Comparison of ENCODE assay signal across 9 cellular contexts in genomic region chr1:224333309-224333926, GRCh38. TPM values are rescaled to one million over a fixed set of nuclear protein-coding genes. Genes with fewer than 3 reads are reported as not detected.
A peak's percentile ranks its signal among the peaks of the same experiment; 100 is the strongest.
DNase-seq lines count a peak whose midpoint lies in the region; ATAC-seq and TF ChIP-seq lines count a peak whose summit lies in the region.
"Had no signal": no experiment of that assay in that cellular context is flagged by ENCODE, and none has a peak within 500 bp of the region (broad histone marks: within the 10 kb centered on the region; RNA-seq: fewer than 3 reads in every experiment).

No MANE protein-coding gene starts in this region.

- H3K4me1 ChIP-seq in BLaER1 treated with 17β-estradiol and CSF1 and Interleukin-3, amounts not matched to agents 10 nM and 100 nM = peaks cover 34 to 44% (median 36%) of the 10 kb centered on the region in 10 experiments

- H3K4me1 Mint-ChIP-seq in T-cell = peaks cover 31 to 43% (median 34%) of the 10 kb centered on the region in 3 donors

- TF ChIP-seq CTCF in GM13977 (IDR thresholded peaks at IDR 0.05; ENCODE audit: extremely low read depth, insufficient read depth, missing control alignments) = peak; percentile 52
- TF ChIP-seq CTCF in fibroblast of mammary gland (conservative IDR thresholded peaks at IDR 0.05; ENCODE audit: control insufficient read depth, insufficient read depth, low read depth, low read length) = peak; percentile 81
- no peak for TF ChIP-seq CTCF in omental fat pad (IDR thresholded peaks at IDR 0.05)
- peak in 1 of 3 donors; percentile 38 for TF ChIP-seq CTCF in lower leg skin (IDR thresholded peaks at IDR 0.05)

- in situ Hi-C loops in GM13977 (cut with MboI; ENCODE audit: low pct_unique_long_range_greater_than_20kb, low sequenced_read_pairs, unreplicated experiment) = loop anchor here (10.0 kb wide), 1 partner anchor 219 kb away; the partner anchor contains the start of gene FBXO28

- CTCF ChIA-PET in T-cell (lab: Charles Lee) = interaction anchor here (0.6 to 2.2 kb wide), 10 partner anchors 8 to 219 kb away, joined by 3 to 17 read pairs (median 3); partner anchors contain the start of gene FBXO28 (in 1 of the 2)

- no peak for TF ChIP-seq POLR2A in lower leg skin (IDR thresholded peaks at IDR 0.05)

- POLR2A ChIA-PET in T-cell (lab: Charles Lee) = interaction anchor here in 1 of 2 donors (0.6 kb wide), 1 partner anchor 143 kb away, joined by 4 read pairs; no protein-coding TSS in a partner anchor

- H3K36me3 Mint-ChIP-seq in T-cell = no peaks in the 10 kb centered on the region

- no peaks in the 10 kb centered on the region for H3K27me3 ChIP-seq in BLaER1 treated with 17β-estradiol and CSF1 and Interleukin-3, amounts not matched to agents 10 nM and 100 nM

- peak overlapping the region; percentile 77 for H3K27ac Mint-ChIP-seq in T-cell

- intact Hi-C loops in lower leg skin (cut with DNase I; ENCODE audit: low total_unique reads) = loop anchor here (5.0 kb wide), 1 partner anchor 221 kb away; the partner anchor contains the start of gene FBXO28

- ATAC-seq in HG02870 (IDR thresholded peaks at IDR 0.05; ENCODE audit: unreplicated experiment) (peak; percentile 41), T-cell (replicated peaks in 1 of 4) (peak; percentile 35 to 46 (median 42)), omental fat pad (ENCODE audit: low FRiP score) (peak; percentile 42)

- H3K4me3 Mint-ChIP-seq in T-cell = no peak overlapping the region

- peaks cover 0 to 9% (median 4%) of the 10 kb centered on the region in 11 experiments; a peak in 8 of 22 replicates for H4K20me1 ChIP-seq in BLaER1 treated with 17β-estradiol and CSF1 and Interleukin-3, amounts not matched to agents 10 nM and 100 nM

- H3K4me2 ChIP-seq in BLaER1 treated with 17β-estradiol and CSF1 and Interleukin-3, amounts not matched to agents 10 nM and 100 nM = peak overlapping the region; percentile 39 to 84 (median 68)

- H3K27ac ChIP-seq in BLaER1 treated with 17β-estradiol and CSF1 and Interleukin-3, amounts not matched to agents 10 nM and 100 nM = peak overlapping the region; percentile 4 to 85 (median 68); a peak in 19 of 22 replicates
- H3K27ac ChIP-seq: skin epidermis had no signal

- peak overlapping the region in 9 of 11 experiments; percentile 3 to 70 (median 33); a peak in 15 of 22 replicates for H3K9ac ChIP-seq in BLaER1 treated with 17β-estradiol and CSF1 and Interleukin-3, amounts not matched to agents 10 nM and 100 nM

- no peaks in the 10 kb centered on the region for H3K9me3 Mint-ChIP-seq in T-cell

- peak overlapping the region in 3 of 10 experiments; percentile 6 to 29 (median 14); a peak in 2 of 20 replicates for H3K4me3 ChIP-seq in BLaER1 treated with 17β-estradiol and CSF1 and Interleukin-3, amounts not matched to agents 10 nM and 100 nM
- H3K4me3 ChIP-seq in fibroblast of mammary gland (ENCODE audit: control insufficient read depth, low read depth, low read length) (no peak overlapping the region), lower leg skin (ENCODE audit: low read depth, poor library complexity, severe bottlenecking) (no peak overlapping the region)
- H3K4me3 ChIP-seq: skin epidermis had no signal

- 13 to 17% methylated on average over 3 of the region's 3 CpGs for WGBS in lower leg skin, 2 donors

- peak; percentile 50 for DNase-seq in GM13977 (ENCODE audit: low spot score)
- peak; percentile 46 for DNase-seq in NCI-H146 (lab: John Stamatoyannopoulos, UW)
- peak in 11 of 34 experiments; percentile 8 to 42 (median 19) for DNase-seq in T-cell
- peak; percentile 75 for DNase-seq in fibroblast of mammary gland (ENCODE audit: low read depth)
- DNase-seq in omental fat pad (ENCODE audit: low spot score) = no peak
- DNase-seq in lower leg skin (ENCODE audit: low spot score in 2 of 2) = no peak

- H3K9me3 ChIP-seq in BLaER1 treated with 17β-estradiol and CSF1 and Interleukin-3, amounts not matched to agents 10 nM and 100 nM (replicated peaks in 1 of 11) = peaks cover 0 to 5% (median 2%) of the 10 kb centered on the region in 11 experiments; a peak in 8 of 22 replicates

- H3K36me3 ChIP-seq in BLaER1 treated with 17β-estradiol and CSF1 and Interleukin-3, amounts not matched to agents 10 nM and 100 nM = no peaks in the 10 kb centered on the region

- no peaks in the 10 kb centered on the region for H3K27me3 Mint-ChIP-seq in T-cell

RNA-seq across cellular contexts. Expression of gene NVL, which starts 3.4 kb away (rescaled TPM):
- 10 to 100 TPM; 32.5 to 42.0 (median 37.6) TPM for total RNA-seq in T-cell
- 10 to 100 TPM in 3 of 4 donors, 1 to 10 TPM in 1; 10.0 to 21.9 (median 17.3) TPM for total RNA-seq in omental fat pad
- total RNA-seq in lower leg skin = 10 to 100 TPM; 24.4 to 43.1 (median 32.1) TPM

RNA-seq across cellular contexts. Expression of gene CNIH4, which starts 23.3 kb away (rescaled TPM):
- 10 to 100 TPM; 25.9 to 40.9 (median 38.8) TPM for total RNA-seq in T-cell
- total RNA-seq in omental fat pad = 10 to 100 TPM; 32.2 to 63.8 (median 35.7) TPM
- total RNA-seq in lower leg skin = 10 to 100 TPM; 24.0 to 44.8 (median 37.0) TPM

Comparison
In these comparisons a context has a peak if more than half of its experiments do, and no peak if none do; other contexts are left out.
1. DNase-seq: peak in GM13977 (single experiment), NCI-H146 (single experiment) and fibroblast of mammary gland (single experiment); none in omental fat pad (single experiment) and lower leg skin (0 of 2).
2. CTCF ChIP-seq: peak in GM13977 (single experiment) and fibroblast of mammary gland (single experiment); none in omental fat pad (0 of 3).
3. Peak in every context shown above with its lines, with median percentiles within 50 percentile points of each other: ATAC-seq.